Comparison of ENCODE assay signal across 1 cellular context in the genomic region with DNA sequence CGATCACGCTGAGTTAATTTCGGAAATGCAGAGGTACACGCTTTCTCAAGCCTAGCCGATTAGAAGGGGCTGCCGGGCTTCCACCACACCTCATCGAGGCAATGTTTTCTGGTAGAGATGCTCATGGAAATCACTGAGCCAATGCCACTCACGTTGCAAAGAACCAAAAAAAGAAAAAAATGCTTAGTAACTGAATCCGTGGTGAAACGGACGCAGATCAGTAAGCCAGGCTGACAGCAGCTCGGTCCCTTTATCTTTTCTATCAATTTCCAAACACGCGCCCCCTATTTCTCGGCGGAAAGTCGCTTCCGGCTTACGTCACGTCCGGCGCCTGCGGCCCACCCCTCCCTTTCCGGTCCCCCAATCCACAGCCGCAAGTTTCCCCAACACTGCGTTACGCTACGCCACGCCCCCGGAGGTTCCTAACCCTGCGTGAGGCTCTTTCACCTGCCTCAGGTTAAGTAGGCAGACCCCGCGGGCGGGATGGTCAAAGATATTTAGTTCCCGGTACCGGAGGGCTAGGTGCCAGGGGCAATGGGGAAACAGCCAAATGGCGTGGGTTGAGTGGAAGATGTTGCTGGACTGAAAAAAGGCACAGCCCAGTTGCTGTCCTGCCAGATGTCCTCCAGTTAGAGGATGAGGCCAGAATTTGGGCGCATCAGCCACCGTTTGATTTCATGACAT.
TF ChIP-seq lines count a peak whose summit lies in the region.

A gene with protein sequence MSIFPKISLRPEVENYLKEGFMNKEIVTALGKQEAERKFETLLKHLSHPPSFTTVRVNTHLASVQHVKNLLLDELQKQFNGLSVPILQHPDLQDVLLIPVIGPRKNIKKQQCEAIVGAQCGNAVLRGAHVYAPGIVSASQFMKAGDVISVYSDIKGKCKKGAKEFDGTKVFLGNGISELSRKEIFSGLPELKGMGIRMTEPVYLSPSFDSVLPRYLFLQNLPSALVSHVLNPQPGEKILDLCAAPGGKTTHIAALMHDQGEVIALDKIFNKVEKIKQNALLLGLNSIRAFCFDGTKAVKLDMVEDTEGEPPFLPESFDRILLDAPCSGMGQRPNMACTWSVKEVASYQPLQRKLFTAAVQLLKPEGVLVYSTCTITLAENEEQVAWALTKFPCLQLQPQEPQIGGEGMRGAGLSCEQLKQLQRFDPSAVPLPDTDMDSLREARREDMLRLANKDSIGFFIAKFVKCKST (minus strand): TSS at position 264 of the 684 bp plus-strand sequence. CDS start 384 bp downstream, outside the sequence.

TF ChIP-seq in HepG2, 621 proteins besides CTCF, POLR2A, EP300 and RAD21 (continued from another document and continues in another):
- TF ChIP-seq, protein P1, sequence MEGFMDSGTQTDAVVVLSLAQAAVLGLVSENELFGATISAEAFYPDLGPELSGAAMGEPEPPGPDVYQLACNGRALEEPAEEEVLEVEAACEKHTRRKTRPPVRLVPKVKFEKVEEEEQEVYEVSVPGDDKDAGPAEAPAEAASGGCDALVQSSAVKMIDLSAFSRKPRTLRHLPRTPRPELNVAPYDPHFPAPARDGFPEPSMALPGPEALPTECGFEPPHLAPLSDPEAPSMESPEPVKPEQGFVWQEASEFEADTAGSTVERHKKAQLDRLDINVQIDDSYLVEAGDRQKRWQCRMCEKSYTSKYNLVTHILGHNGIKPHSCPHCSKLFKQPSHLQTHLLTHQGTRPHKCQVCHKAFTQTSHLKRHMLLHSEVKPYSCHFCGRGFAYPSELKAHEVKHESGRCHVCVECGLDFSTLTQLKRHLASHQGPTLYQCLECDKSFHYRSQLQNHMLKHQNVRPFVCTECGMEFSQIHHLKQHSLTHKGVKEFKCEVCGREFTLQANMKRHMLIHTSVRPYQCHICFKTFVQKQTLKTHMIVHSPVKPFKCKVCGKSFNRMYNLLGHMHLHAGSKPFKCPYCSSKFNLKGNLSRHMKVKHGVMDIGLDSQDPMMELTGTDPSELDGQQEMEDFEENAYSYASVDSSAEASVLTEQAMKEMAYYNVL (CRISPR knock-in tag; IDR thresholded peaks at IDR 0.05; ENCODE audit: borderline replicate concordance), result no peak
- TF ChIP-seq NCOR1 (IDR thresholded peaks at IDR 0.05; ENCODE audit: borderline replicate concordance, low read length) (0 out of 2 replicates have a peak, but pooled peaks have one; percentile 19), PHB2 (IDR thresholded peaks at IDR 0.05; ENCODE audit: partially characterized antibody) (no peak), REPIN1 (CRISPR knock-in tag; IDR thresholded peaks at IDR 0.05; ENCODE audit: borderline replicate concordance, low read depth) (peak; percentile 48; the same call in 1 of the 2 replicates), ZNF136 (CRISPR knock-in tag; IDR thresholded peaks at IDR 0.05; ENCODE audit: low read depth) (peak; percentile 65; the same call in 1 of the 2 replicates), GPN1 (CRISPR knock-in tag; IDR thresholded peaks at IDR 0.05; ENCODE audit: borderline replicate concordance) (no peak), TAF1 (CRISPR knock-in tag; IDR thresholded peaks at IDR 0.05) (peak; percentile 57; the same call in 1 of the 2 replicates), SRF (IDR thresholded peaks at IDR 0.05; ENCODE audit: low read depth, low read length) (0 out of 2 replicates have a peak, but pooled peaks have one; percentile 1), ZFX (CRISPR knock-in tag; IDR thresholded peaks at IDR 0.05; ENCODE audit: low read depth) (peak; percentile 35; the same call in 1 of the 2 replicates), SIX4 (CRISPR knock-in tag; IDR thresholded peaks at IDR 0.05) (no peak), ZNF547 (CRISPR knock-in tag; IDR thresholded peaks at IDR 0.05) (peak; percentile 61; the same call in 1 of the 2 replicates), ZSCAN22 (CRISPR knock-in tag; IDR thresholded peaks at IDR 0.05) (no peak), PAF1 (CRISPR knock-in tag; IDR thresholded peaks at IDR 0.05) (no peak), NFE2L2 (IDR thresholded peaks at IDR 0.05; ENCODE audit: low read length) (no peak), TOPORS (CRISPR knock-in tag; IDR thresholded peaks at IDR 0.05) (no peak), TGIF2 (CRISPR knock-in tag; IDR thresholded peaks at IDR 0.05) (peak; percentile 85), FLYWCH1 (CRISPR knock-in tag; IDR thresholded peaks at IDR 0.05) (no peak), HMG20B (CRISPR knock-in tag; conservative IDR thresholded peaks at IDR 0.05) (0 out of 2 replicates have a peak, but pooled peaks have one; percentile 8), NAIF1 (CRISPR knock-in tag; IDR thresholded peaks at IDR 0.05; ENCODE audit: borderline replicate concordance) (peak; percentile 61; the same call in 1 of the 2 replicates), ZNF572 (CRISPR knock-in tag; IDR thresholded peaks at IDR 0.05) (no peak), ZNF841 (CRISPR knock-in tag; IDR thresholded peaks at IDR 0.05; ENCODE audit: borderline replicate concordance) (no peak), MEF2D (CRISPR knock-in tag; IDR thresholded peaks at IDR 0.05) (peak; percentile 70; the same call in 1 of the 2 replicates)
- TF ChIP-seq, protein P2, sequence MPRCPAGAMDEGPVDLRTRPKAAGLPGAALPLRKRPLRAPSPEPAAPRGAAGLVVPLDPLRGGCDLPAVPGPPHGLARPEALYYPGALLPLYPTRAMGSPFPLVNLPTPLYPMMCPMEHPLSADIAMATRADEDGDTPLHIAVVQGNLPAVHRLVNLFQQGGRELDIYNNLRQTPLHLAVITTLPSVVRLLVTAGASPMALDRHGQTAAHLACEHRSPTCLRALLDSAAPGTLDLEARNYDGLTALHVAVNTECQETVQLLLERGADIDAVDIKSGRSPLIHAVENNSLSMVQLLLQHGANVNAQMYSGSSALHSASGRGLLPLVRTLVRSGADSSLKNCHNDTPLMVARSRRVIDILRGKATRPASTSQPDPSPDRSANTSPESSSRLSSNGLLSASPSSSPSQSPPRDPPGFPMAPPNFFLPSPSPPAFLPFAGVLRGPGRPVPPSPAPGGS (CRISPR knock-in tag; IDR thresholded peaks at IDR 0.05), result 0 out of 2 replicates have a peak, but pooled peaks have one; percentile 30
- TF ChIP-seq, protein P3, sequence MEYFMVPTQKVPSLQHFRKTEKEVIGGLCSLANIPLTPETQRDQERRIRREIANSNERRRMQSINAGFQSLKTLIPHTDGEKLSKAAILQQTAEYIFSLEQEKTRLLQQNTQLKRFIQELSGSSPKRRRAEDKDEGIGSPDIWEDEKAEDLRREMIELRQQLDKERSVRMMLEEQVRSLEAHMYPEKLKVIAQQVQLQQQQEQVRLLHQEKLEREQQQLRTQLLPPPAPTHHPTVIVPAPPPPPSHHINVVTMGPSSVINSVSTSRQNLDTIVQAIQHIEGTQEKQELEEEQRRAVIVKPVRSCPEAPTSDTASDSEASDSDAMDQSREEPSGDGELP (IDR thresholded peaks at IDR 0.05; ENCODE audit: borderline replicate concordance, low read depth), result 0 out of 2 replicates have a peak, but pooled peaks have one; percentile 20
- TF ChIP-seq, protein P4, sequence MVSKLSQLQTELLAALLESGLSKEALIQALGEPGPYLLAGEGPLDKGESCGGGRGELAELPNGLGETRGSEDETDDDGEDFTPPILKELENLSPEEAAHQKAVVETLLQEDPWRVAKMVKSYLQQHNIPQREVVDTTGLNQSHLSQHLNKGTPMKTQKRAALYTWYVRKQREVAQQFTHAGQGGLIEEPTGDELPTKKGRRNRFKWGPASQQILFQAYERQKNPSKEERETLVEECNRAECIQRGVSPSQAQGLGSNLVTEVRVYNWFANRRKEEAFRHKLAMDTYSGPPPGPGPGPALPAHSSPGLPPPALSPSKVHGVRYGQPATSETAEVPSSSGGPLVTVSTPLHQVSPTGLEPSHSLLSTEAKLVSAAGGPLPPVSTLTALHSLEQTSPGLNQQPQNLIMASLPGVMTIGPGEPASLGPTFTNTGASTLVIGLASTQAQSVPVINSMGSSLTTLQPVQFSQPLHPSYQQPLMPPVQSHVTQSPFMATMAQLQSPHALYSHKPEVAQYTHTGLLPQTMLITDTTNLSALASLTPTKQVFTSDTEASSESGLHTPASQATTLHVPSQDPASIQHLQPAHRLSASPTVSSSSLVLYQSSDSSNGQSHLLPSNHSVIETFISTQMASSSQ (IDR thresholded peaks at IDR 0.05; ENCODE audit: low read depth), result peak; percentile 28; the same call in 1 of the 2 replicates
- TF ChIP-seq, protein P4 (CRISPR knock-in tag; IDR thresholded peaks at IDR 0.05; ENCODE audit: borderline replicate concordance), result peak; percentile 55; the same call in 1 of the 2 replicates
- TF ChIP-seq, protein P5, sequence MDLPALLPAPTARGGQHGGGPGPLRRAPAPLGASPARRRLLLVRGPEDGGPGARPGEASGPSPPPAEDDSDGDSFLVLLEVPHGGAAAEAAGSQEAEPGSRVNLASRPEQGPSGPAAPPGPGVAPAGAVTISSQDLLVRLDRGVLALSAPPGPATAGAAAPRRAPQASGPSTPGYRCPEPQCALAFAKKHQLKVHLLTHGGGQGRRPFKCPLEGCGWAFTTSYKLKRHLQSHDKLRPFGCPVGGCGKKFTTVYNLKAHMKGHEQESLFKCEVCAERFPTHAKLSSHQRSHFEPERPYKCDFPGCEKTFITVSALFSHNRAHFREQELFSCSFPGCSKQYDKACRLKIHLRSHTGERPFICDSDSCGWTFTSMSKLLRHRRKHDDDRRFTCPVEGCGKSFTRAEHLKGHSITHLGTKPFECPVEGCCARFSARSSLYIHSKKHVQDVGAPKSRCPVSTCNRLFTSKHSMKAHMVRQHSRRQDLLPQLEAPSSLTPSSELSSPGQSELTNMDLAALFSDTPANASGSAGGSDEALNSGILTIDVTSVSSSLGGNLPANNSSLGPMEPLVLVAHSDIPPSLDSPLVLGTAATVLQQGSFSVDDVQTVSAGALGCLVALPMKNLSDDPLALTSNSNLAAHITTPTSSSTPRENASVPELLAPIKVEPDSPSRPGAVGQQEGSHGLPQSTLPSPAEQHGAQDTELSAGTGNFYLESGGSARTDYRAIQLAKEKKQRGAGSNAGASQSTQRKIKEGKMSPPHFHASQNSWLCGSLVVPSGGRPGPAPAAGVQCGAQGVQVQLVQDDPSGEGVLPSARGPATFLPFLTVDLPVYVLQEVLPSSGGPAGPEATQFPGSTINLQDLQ (CRISPR knock-in tag; IDR thresholded peaks at IDR 0.05), result no peak
- TF ChIP-seq, protein P6, sequence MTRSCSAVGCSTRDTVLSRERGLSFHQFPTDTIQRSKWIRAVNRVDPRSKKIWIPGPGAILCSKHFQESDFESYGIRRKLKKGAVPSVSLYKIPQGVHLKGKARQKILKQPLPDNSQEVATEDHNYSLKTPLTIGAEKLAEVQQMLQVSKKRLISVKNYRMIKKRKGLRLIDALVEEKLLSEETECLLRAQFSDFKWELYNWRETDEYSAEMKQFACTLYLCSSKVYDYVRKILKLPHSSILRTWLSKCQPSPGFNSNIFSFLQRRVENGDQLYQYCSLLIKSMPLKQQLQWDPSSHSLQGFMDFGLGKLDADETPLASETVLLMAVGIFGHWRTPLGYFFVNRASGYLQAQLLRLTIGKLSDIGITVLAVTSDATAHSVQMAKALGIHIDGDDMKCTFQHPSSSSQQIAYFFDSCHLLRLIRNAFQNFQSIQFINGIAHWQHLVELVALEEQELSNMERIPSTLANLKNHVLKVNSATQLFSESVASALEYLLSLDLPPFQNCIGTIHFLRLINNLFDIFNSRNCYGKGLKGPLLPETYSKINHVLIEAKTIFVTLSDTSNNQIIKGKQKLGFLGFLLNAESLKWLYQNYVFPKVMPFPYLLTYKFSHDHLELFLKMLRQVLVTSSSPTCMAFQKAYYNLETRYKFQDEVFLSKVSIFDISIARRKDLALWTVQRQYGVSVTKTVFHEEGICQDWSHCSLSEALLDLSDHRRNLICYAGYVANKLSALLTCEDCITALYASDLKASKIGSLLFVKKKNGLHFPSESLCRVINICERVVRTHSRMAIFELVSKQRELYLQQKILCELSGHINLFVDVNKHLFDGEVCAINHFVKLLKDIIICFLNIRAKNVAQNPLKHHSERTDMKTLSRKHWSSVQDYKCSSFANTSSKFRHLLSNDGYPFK (CRISPR knock-in tag; IDR thresholded peaks at IDR 0.05; ENCODE audit: borderline replicate concordance), result peak; percentile 74; the same call in 1 of the 2 replicates
- TF ChIP-seq, protein P7, sequence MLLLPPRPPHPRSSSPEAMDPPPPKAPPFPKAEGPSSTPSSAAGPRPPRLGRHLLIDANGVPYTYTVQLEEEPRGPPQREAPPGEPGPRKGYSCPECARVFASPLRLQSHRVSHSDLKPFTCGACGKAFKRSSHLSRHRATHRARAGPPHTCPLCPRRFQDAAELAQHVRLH (CRISPR knock-in tag; IDR thresholded peaks at IDR 0.05; ENCODE audit: borderline replicate concordance, low read depth), result peak; percentile 62; the same call in 1 of the 2 replicates
- TF ChIP-seq, protein P8, sequence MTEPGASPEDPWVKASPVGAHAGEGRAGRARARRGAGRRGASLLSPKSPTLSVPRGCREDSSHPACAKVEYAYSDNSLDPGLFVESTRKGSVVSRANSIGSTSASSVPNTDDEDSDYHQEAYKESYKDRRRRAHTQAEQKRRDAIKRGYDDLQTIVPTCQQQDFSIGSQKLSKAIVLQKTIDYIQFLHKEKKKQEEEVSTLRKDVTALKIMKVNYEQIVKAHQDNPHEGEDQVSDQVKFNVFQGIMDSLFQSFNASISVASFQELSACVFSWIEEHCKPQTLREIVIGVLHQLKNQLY (CRISPR knock-in tag; IDR thresholded peaks at IDR 0.05), result peak; percentile 17; the same call in 1 of the 2 replicates
- TF ChIP-seq, protein P9, sequence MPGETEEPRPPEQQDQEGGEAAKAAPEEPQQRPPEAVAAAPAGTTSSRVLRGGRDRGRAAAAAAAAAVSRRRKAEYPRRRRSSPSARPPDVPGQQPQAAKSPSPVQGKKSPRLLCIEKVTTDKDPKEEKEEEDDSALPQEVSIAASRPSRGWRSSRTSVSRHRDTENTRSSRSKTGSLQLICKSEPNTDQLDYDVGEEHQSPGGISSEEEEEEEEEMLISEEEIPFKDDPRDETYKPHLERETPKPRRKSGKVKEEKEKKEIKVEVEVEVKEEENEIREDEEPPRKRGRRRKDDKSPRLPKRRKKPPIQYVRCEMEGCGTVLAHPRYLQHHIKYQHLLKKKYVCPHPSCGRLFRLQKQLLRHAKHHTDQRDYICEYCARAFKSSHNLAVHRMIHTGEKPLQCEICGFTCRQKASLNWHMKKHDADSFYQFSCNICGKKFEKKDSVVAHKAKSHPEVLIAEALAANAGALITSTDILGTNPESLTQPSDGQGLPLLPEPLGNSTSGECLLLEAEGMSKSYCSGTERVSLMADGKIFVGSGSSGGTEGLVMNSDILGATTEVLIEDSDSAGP (CRISPR knock-in tag; IDR thresholded peaks at IDR 0.05; ENCODE audit: borderline replicate concordance), result peak; percentile 90
- TF ChIP-seq, protein P10, sequence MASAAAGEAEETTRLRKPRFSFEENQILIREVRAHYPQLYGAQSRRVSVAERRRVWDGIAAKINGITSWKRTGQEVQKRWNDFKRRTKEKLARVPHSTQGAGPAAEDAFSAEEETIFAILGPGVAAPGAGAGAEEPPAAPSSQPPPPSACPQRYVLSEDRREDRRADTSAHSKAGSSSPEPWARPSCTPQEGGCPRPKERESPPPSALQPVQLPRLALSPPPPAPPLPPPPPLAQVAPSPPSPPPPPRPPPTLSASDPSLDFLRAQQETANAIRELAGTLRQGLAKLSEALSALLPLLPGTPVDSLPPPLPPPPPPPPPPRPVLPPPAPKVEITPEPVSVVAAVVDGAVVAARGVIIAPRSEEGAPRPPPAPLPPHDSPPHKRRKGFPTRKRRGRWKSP (CRISPR knock-in tag; IDR thresholded peaks at IDR 0.05), result peak; percentile 30; the same call in 1 of the 2 replicates
